ENCODE assay signal across 12 cellular contexts in the genomic region with DNA sequence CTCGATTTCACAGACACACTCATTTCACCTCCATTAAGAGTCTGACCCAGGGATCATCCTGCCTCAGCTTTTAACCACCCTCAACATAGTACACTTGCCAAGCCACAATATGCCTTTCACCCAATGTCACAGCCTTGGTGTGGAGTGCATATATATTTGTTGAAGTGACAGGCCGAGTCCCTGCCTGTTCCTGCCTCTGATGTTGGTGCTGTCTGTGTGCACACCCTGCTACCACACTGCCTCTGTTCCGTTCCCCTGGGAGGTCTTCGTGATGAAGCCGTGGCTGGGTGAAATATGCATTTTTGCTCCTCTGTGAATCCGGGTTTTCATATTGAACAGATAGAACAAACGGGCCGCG.
A peak's percentile ranks its signal among the peaks of the same experiment; 100 is the strongest.
DNase-seq lines count a peak whose midpoint lies in the region; ATAC-seq, FAIRE-seq and TF ChIP-seq lines count a peak whose summit lies in the region.
"Had no signal": no experiment of that assay in that cellular context is flagged by ENCODE, and none has a peak within 500 bp of the region (broad histone marks: within the 10 kb centered on the region; RNA-seq: fewer than 3 reads in every experiment).

No MANE protein-coding gene starts in this region.

- no peaks in the 10 kb centered on the region for H3K9me3 ChIP-seq in astrocyte (ENCODE audit: insufficient read depth, low read depth, low read length)
- H3K9me3 ChIP-seq in prostate gland: no peaks in the 10 kb centered on the region
- H3K9me3 ChIP-seq in kidney (ENCODE audit: control insufficient read depth in 1 of 2, low read length in 2 of 2): no peaks in the 10 kb centered on the region

- peak; percentile 35 for ATAC-seq in GM21619 (IDR thresholded peaks at IDR 0.05; ENCODE audit: unreplicated experiment)
- ATAC-seq in activated CD4-positive, CD25-positive, alpha-beta regulatory T cell treated with anti-CD3 and anti-CD28 coated beads, Interleukin-2, amount 50 U/mL, for 24 hours: no peak

- no peaks in the 10 kb centered on the region for H3K27me3 ChIP-seq in astrocyte (ENCODE audit: insufficient read depth, low read length)
- no peaks in the 10 kb centered on the region for H3K27me3 ChIP-seq in prostate gland (replicated peaks; ENCODE audit: insufficient read depth)

- H3K9ac ChIP-seq in astrocyte (ENCODE audit: low read length) (peak overlapping the region; percentile 45), kidney (ENCODE audit: low read length in 2 of 2) (no peak overlapping the region)

- intact Hi-C loops in prostate gland (cut with DNase I) (no loop called here), kidney (cut with DNase I) (no loop called here)

- no peak for TF ChIP-seq CTCF in C4-2B (conservative IDR thresholded peaks at IDR 0.05)
- TF ChIP-seq CTCF in astrocyte (IDR thresholded peaks at IDR 0.05; ENCODE audit: insufficient read depth, low read depth, low read length): no peak
- no peak for TF ChIP-seq CTCF in prostate gland (IDR thresholded peaks at IDR 0.05)
- TF ChIP-seq CTCF in kidney (IDR thresholded peaks at IDR 0.05; ENCODE audit: borderline replicate concordance, extremely low read depth, insufficient read depth): no peak

- no peaks in the 10 kb centered on the region for H3K79me2 ChIP-seq in astrocyte (ENCODE audit: insufficient read depth, low read length)

- no peak for DNase-seq in astrocyte (ENCODE audit: low read depth)
- no peak for DNase-seq in prostate gland (ENCODE audit: low spot score)
- no peak for DNase-seq in DMS114 treated with DMSO at 0.1 percent for 48 hours (lab: John Stamatoyannopoulos, UW; ENCODE audit: unreplicated experiment)
- DNase-seq in glomerular visceral epithelial cell (ENCODE audit: extremely low spot score): no peak
- DNase-seq in kidney: no peak
- DNase-seq: NCI-H1105; NK-92 treated with Interleukin-12 subunit alpha and Interleukin-12 subunit beta, amount 100 ng/mL, for 24 hours; T-helper 1 cell had no signal

- no peaks in the 10 kb centered on the region for H4K20me1 ChIP-seq in astrocyte (ENCODE audit: insufficient read depth, low read length)

- H3K36me3 ChIP-seq in astrocyte (ENCODE audit: insufficient read depth, low read length) (no peaks in the 10 kb centered on the region), prostate gland (no peaks in the 10 kb centered on the region), kidney (ENCODE audit: control insufficient read depth in 1 of 2, insufficient read depth in 2 of 2, low read length in 2 of 2) (no peaks in the 10 kb centered on the region)

- 56% methylated on average over 9 of the region's 9 CpGs for WGBS in prostate gland

- no peaks in the 10 kb centered on the region for H3K27me3 Mint-ChIP-seq in astrocyte (ENCODE audit: low read depth, unreplicated experiment)
- H3K27me3 Mint-ChIP-seq: central memory CD8-positive, alpha-beta T cell had no signal

- H3K36me3 Mint-ChIP-seq in astrocyte (ENCODE audit: low read depth, unreplicated experiment): peaks cover 4% of the 10 kb centered on the region

- no peak overlapping the region for H3K4me3 ChIP-seq in astrocyte (ENCODE audit: insufficient read depth, low read depth, low read length)
- H3K4me3 ChIP-seq in prostate gland: no peak overlapping the region
- no peak overlapping the region for H3K4me3 ChIP-seq in kidney (ENCODE audit: low read length in 2 of 2)

- H3K27ac Mint-ChIP-seq in astrocyte (ENCODE audit: unreplicated experiment): no peak overlapping the region

- peak overlapping the region; percentile 56 for H3K4me2 ChIP-seq in astrocyte (ENCODE audit: low read length)

- FAIRE-seq in astrocyte (lab: Jason Lieb, UNC) (no peak), kidney (lab: Jason Lieb, UNC) (no peak)

- no peak overlapping the region for H2AFZ ChIP-seq in astrocyte (ENCODE audit: low read depth, low read length)

- peaks cover 2% of the 10 kb centered on the region for H3K9me3 Mint-ChIP-seq in astrocyte (ENCODE audit: unreplicated experiment)
- H3K9me3 Mint-ChIP-seq: central memory CD8-positive, alpha-beta T cell had no signal

- H3K4me1 Mint-ChIP-seq in astrocyte (ENCODE audit: low read depth, unreplicated experiment): peaks cover 35% of the 10 kb centered on the region

- H3K4me1 ChIP-seq in astrocyte (ENCODE audit: insufficient read depth, low read length) (peaks cover 50% of the 10 kb centered on the region), prostate gland (replicated peaks) (peaks cover 22% of the 10 kb centered on the region), kidney (ENCODE audit: control insufficient read depth in 1 of 2, insufficient read depth in 1 of 2, low read depth in 1 of 2, low read length in 2 of 2) (peaks cover 15 to 18% of the 10 kb centered on the region in 2 donors)

- H3K27ac ChIP-seq in C4-2B: peak overlapping the region; percentile 80
- H3K27ac ChIP-seq in astrocyte (ENCODE audit: low read depth, low read length): peak overlapping the region; percentile 31
- peak overlapping the region; percentile 41 to 55 for H3K27ac ChIP-seq in prostate gland
- peak overlapping the region in 1 of 2 donors; percentile 39 for H3K27ac ChIP-seq in kidney (ENCODE audit: low read depth in 2 of 2, low read length in 2 of 2)

- no peak for TF ChIP-seq POLR2A in prostate gland (IDR thresholded peaks at IDR 0.05)

- H3K4me3 Mint-ChIP-seq in astrocyte (ENCODE audit: unreplicated experiment): no peak overlapping the region
- H3K4me3 Mint-ChIP-seq: central memory CD8-positive, alpha-beta T cell had no signal
